Comparison of ENCODE assay signal across 1 cellular context in genomic region chr7:84362828-84363227, GRCh38.
TF ChIP-seq lines count a peak whose summit lies in the region.

No MANE protein-coding gene starts in this region.

TF ChIP-seq in SK-N-SH treated with all-trans-retinoic acid at 6 μM for 48 hours, 23 proteins besides CTCF, POLR2A, EP300 and RAD21 (continued from another document):
- no peak for TF ChIP-seq CREB5 (CRISPR knock-in tag; IDR thresholded peaks at IDR 0.05; ENCODE audit: low read depth)
- no peak for TF ChIP-seq PATZ1 (CRISPR knock-in tag; IDR thresholded peaks at IDR 0.05; ENCODE audit: borderline replicate concordance)
- TF ChIP-seq CSRNP3 (CRISPR knock-in tag; IDR thresholded peaks at IDR 0.05) = no peak
- no peak for TF ChIP-seq SNAI2 (CRISPR knock-in tag; IDR thresholded peaks at IDR 0.05)
- TF ChIP-seq BACH2 (CRISPR knock-in tag; IDR thresholded peaks at IDR 0.05; ENCODE audit: borderline replicate concordance) = no peak
